In genomic region chr14:103628684-103629502, GRCh38 we compare ENCODE assay signal across 1 cellular context.
TF ChIP-seq lines count a peak whose summit lies in the region.

Gene KLC1 (plus strand): TSS chr14:103629211. CDS start chr14:103654565, 25,354 bp downstream.

TF ChIP-seq in HepG2, 621 proteins besides CTCF, POLR2A, EP300 and RAD21 (continued from another document and continues in another):
- TF ChIP-seq DRAP1 (CRISPR knock-in tag; IDR thresholded peaks at IDR 0.05) (peak; percentile 64), ZSCAN20 (CRISPR knock-in tag; IDR thresholded peaks at IDR 0.05; ENCODE audit: borderline replicate concordance) (no peak), ZNF615 (CRISPR knock-in tag; IDR thresholded peaks at IDR 0.05; ENCODE audit: borderline replicate concordance) (no peak), REPIN1 (CRISPR knock-in tag; IDR thresholded peaks at IDR 0.05; ENCODE audit: borderline replicate concordance, low read depth) (no peak; the same call in 1 of the 2 replicates), POGZ (CRISPR knock-in tag; IDR thresholded peaks at IDR 0.05) (0 out of 2 replicates have a peak, but pooled peaks have one; percentile 28), ZNF567 (CRISPR knock-in tag; IDR thresholded peaks at IDR 0.05; ENCODE audit: borderline replicate concordance) (0 out of 2 replicates have a peak, but pooled peaks have one; percentile 48), FOXA3 (CRISPR knock-in tag; IDR thresholded peaks at IDR 0.05) (peak; percentile 40; the same call in 1 of the 2 replicates), CHD2 (IDR thresholded peaks at IDR 0.05; ENCODE audit: low read depth, low read length) (no peak), ZFP37 (CRISPR knock-in tag; IDR thresholded peaks at IDR 0.05; ENCODE audit: borderline replicate concordance) (no peak), ZNF574 (CRISPR knock-in tag; IDR thresholded peaks at IDR 0.05) (peak; percentile 70; the same call in 1 of the 2 replicates), ELF4 (CRISPR knock-in tag; IDR thresholded peaks at IDR 0.05; ENCODE audit: borderline replicate concordance) (no peak), HMGXB4 (CRISPR knock-in tag; IDR thresholded peaks at IDR 0.05; ENCODE audit: borderline replicate concordance in 1 of 2, low read depth in 1 of 2) (peak in 1 of 2 experiments; percentile 76; a peak in 3 of 4 replicates), IKZF4 (CRISPR knock-in tag; IDR thresholded peaks at IDR 0.05; ENCODE audit: borderline replicate concordance, low read depth, not compliant biosample characterization) (peak; percentile 45), BRCA1 (CRISPR knock-in tag; IDR thresholded peaks at IDR 0.05) (peak; percentile 37; the same call in 1 of the 2 replicates), GATA4 (IDR thresholded peaks at IDR 0.05; ENCODE audit: borderline replicate concordance, low read depth) (no peak; the same call in 1 of the 2 replicates), ZNF468 (CRISPR knock-in tag; IDR thresholded peaks at IDR 0.05) (0 out of 2 replicates have a peak, but pooled peaks have one; percentile 21), ZNF329 (CRISPR knock-in tag; IDR thresholded peaks at IDR 0.05; ENCODE audit: low read depth) (no peak), ZSCAN29 (CRISPR knock-in tag; conservative IDR thresholded peaks at IDR 0.05) (peak; percentile 42; the same call in 1 of the 2 replicates), ZNF619 (CRISPR knock-in tag; IDR thresholded peaks at IDR 0.05) (no peak; the same call in 1 of the 2 replicates), PHF21A (CRISPR knock-in tag; IDR thresholded peaks at IDR 0.05) (peak; percentile 16; the same call in 1 of the 2 replicates), SPEN (CRISPR knock-in tag; IDR thresholded peaks at IDR 0.05; ENCODE audit: low read depth) (no peak; the same call in 1 of the 2 replicates), ZNF160 (CRISPR knock-in tag; IDR thresholded peaks at IDR 0.05) (0 out of 2 replicates have a peak, but pooled peaks have one; percentile 27), UBTF (CRISPR knock-in tag; IDR thresholded peaks at IDR 0.05) (peak; percentile 60; the same call in 1 of the 2 replicates), HNF4G (IDR thresholded peaks at IDR 0.05; ENCODE audit: borderline replicate concordance, low read depth, low read length) (no peak), HNF4G (CRISPR knock-in tag; IDR thresholded peaks at IDR 0.05; ENCODE audit: borderline replicate concordance, low read depth) (no peak), ZNF720 (CRISPR knock-in tag; IDR thresholded peaks at IDR 0.05) (no peak), HOXA3 (CRISPR knock-in tag; IDR thresholded peaks at IDR 0.05) (peak; percentile 97), ZNF331 (CRISPR knock-in tag; IDR thresholded peaks at IDR 0.05) (peak; percentile 61), ZNF781 (CRISPR knock-in tag; IDR thresholded peaks at IDR 0.05; ENCODE audit: borderline replicate concordance, not compliant biosample characterization) (no peak), ZMAT5 (CRISPR knock-in tag; IDR thresholded peaks at IDR 0.05; ENCODE audit: borderline replicate concordance, low read depth) (no peak), TOE1 (CRISPR knock-in tag; IDR thresholded peaks at IDR 0.05) (no peak), KDM6A (CRISPR knock-in tag; IDR thresholded peaks at IDR 0.05; ENCODE audit: low read depth) (no peak), RFX5 (IDR thresholded peaks at IDR 0.05; ENCODE audit: low read depth, low read length) (no peak)
- TF ChIP-seq, protein P1, sequence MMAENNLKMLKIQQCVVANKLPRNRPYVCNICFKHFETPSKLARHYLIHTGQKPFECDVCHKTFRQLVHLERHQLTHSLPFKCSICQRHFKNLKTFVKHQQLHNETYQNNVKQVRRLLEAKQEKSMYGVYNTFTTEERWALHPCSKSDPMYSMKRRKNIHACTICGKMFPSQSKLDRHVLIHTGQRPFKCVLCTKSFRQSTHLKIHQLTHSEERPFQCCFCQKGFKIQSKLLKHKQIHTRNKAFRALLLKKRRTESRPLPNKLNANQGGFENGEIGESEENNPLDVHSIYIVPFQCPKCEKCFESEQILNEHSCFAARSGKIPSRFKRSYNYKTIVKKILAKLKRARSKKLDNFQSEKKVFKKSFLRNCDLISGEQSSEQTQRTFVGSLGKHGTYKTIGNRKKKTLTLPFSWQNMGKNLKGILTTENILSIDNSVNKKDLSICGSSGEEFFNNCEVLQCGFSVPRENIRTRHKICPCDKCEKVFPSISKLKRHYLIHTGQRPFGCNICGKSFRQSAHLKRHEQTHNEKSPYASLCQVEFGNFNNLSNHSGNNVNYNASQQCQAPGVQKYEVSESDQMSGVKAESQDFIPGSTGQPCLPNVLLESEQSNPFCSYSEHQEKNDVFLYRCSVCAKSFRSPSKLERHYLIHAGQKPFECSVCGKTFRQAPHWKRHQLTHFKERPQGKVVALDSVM (CRISPR knock-in tag; IDR thresholded peaks at IDR 0.05) = no peak; the same call in none of the 2 replicates
- TF ChIP-seq, protein P2, sequence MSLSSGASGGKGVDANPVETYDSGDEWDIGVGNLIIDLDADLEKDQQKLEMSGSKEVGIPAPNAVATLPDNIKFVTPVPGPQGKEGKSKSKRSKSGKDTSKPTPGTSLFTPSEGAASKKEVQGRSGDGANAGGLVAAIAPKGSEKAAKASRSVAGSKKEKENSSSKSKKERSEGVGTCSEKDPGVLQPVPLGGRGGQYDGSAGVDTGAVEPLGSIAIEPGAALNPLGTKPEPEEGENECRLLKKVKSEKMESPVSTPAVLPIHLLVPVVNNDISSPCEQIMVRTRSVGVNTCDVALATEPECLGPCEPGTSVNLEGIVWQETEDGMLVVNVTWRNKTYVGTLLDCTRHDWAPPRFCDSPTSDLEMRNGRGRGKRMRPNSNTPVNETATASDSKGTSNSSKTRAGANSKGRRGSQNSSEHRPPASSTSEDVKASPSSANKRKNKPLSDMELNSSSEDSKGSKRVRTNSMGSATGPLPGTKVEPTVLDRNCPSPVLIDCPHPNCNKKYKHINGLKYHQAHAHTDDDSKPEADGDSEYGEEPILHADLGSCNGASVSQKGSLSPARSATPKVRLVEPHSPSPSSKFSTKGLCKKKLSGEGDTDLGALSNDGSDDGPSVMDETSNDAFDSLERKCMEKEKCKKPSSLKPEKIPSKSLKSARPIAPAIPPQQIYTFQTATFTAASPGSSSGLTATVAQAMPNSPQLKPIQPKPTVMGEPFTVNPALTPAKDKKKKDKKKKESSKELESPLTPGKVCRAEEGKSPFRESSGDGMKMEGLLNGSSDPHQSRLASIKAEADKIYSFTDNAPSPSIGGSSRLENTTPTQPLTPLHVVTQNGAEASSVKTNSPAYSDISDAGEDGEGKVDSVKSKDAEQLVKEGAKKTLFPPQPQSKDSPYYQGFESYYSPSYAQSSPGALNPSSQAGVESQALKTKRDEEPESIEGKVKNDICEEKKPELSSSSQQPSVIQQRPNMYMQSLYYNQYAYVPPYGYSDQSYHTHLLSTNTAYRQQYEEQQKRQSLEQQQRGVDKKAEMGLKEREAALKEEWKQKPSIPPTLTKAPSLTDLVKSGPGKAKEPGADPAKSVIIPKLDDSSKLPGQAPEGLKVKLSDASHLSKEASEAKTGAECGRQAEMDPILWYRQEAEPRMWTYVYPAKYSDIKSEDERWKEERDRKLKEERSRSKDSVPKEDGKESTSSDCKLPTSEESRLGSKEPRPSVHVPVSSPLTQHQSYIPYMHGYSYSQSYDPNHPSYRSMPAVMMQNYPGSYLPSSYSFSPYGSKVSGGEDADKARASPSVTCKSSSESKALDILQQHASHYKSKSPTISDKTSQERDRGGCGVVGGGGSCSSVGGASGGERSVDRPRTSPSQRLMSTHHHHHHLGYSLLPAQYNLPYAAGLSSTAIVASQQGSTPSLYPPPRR (CRISPR knock-in tag; IDR thresholded peaks at IDR 0.05; ENCODE audit: borderline replicate concordance) = peak; percentile 48; the same call in 1 of the 2 replicates
- TF ChIP-seq, protein P3, sequence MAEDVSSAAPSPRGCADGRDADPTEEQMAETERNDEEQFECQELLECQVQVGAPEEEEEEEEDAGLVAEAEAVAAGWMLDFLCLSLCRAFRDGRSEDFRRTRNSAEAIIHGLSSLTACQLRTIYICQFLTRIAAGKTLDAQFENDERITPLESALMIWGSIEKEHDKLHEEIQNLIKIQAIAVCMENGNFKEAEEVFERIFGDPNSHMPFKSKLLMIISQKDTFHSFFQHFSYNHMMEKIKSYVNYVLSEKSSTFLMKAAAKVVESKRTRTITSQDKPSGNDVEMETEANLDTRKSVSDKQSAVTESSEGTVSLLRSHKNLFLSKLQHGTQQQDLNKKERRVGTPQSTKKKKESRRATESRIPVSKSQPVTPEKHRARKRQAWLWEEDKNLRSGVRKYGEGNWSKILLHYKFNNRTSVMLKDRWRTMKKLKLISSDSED (CRISPR knock-in tag; IDR thresholded peaks at IDR 0.05) = no peak
- TF ChIP-seq, protein P4, sequence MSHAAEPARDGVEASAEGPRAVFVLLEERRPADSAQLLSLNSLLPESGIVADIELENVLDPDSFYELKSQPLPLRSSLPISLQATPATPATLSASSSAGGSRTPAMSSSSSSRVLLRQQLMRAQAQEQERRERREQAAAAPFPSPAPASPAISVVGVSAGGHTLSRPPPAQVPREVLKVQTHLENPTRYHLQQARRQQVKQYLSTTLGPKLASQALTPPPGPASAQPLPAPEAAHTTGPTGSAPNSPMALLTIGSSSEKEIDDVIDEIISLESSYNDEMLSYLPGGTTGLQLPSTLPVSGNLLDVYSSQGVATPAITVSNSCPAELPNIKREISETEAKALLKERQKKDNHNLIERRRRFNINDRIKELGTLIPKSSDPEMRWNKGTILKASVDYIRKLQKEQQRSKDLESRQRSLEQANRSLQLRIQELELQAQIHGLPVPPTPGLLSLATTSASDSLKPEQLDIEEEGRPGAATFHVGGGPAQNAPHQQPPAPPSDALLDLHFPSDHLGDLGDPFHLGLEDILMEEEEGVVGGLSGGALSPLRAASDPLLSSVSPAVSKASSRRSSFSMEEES (CRISPR knock-in tag; IDR thresholded peaks at IDR 0.05) = no peak
- TF ChIP-seq, protein P5, sequence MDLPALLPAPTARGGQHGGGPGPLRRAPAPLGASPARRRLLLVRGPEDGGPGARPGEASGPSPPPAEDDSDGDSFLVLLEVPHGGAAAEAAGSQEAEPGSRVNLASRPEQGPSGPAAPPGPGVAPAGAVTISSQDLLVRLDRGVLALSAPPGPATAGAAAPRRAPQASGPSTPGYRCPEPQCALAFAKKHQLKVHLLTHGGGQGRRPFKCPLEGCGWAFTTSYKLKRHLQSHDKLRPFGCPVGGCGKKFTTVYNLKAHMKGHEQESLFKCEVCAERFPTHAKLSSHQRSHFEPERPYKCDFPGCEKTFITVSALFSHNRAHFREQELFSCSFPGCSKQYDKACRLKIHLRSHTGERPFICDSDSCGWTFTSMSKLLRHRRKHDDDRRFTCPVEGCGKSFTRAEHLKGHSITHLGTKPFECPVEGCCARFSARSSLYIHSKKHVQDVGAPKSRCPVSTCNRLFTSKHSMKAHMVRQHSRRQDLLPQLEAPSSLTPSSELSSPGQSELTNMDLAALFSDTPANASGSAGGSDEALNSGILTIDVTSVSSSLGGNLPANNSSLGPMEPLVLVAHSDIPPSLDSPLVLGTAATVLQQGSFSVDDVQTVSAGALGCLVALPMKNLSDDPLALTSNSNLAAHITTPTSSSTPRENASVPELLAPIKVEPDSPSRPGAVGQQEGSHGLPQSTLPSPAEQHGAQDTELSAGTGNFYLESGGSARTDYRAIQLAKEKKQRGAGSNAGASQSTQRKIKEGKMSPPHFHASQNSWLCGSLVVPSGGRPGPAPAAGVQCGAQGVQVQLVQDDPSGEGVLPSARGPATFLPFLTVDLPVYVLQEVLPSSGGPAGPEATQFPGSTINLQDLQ (CRISPR knock-in tag; IDR thresholded peaks at IDR 0.05) = no peak
